21 cellular contexts compared by ENCODE assay signal in the genomic region with DNA sequence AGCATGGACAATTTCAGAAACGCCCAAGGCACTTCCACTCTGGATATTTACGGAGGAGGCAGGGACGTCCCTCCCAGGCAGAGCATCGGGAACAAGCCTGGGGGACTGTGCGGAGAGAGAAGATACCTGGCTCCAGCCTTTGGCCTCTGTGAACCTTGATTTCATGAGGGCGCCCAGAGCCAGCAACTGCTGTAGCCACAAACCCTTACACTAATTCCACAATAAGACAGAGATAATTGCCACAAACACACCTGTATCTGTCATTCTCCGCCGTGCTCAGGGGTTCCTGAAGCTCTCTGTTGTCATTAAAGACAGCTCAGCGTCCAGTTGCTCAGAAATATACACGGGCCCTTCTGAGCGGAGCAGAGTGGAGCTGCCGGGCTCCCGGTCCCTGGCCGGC.
"Had no signal": no experiment of that assay in that cellular context is flagged by ENCODE, and none has a peak within 500 bp of the region (broad histone marks: within the 10 kb centered on the region; RNA-seq: fewer than 3 reads in every experiment).

No MANE protein-coding gene starts in this region.

- H3K27ac Mint-ChIP-seq: dendritic cell treated with granulocyte-macrophage colony-stimulating factor and Interleukin-4, amounts not matched to agents 40 ng/mL and 50 ng/mL, for 4 days; immature natural killer cell; naive thymus-derived CD4-positive, alpha-beta T cell; nephron; neural progenitor cell; stimulated activated effector memory CD8-positive, alpha-beta T cell treated with anti-CD3 and anti-CD28 coated beads, Interleukin-12 subunit alpha, Interleukin-12 subunit beta, amount 100 ng/mL, for 72 hours had no signal

- H3K4me3 Mint-ChIP-seq: dendritic cell treated with granulocyte-macrophage colony-stimulating factor and Interleukin-4, amounts not matched to agents 40 ng/mL and 50 ng/mL, for 4 days; immature natural killer cell; naive thymus-derived CD4-positive, alpha-beta T cell; nephron; neural progenitor cell; stimulated activated effector memory CD8-positive, alpha-beta T cell treated with anti-CD3 and anti-CD28 coated beads, Interleukin-12 subunit alpha, Interleukin-12 subunit beta, amount 100 ng/mL, for 72 hours had no signal

- H3K36me3 Mint-ChIP-seq: naive thymus-derived CD4-positive, alpha-beta T cell; neural progenitor cell; stimulated activated effector memory CD8-positive, alpha-beta T cell treated with anti-CD3 and anti-CD28 coated beads, Interleukin-12 subunit alpha, Interleukin-12 subunit beta, amount 100 ng/mL, for 72 hours had no signal

- H3K4me3 ChIP-seq: neural progenitor cell, prostate gland, sigmoid colon, stomach, tibial artery, upper lobe of left lung, uterus had no signal

- H3K27ac ChIP-seq: neural progenitor cell, prostate gland, sigmoid colon, stomach, tibial artery, upper lobe of left lung, uterus had no signal

- H3K4me1 Mint-ChIP-seq: immature natural killer cell; naive thymus-derived CD4-positive, alpha-beta T cell; stimulated activated effector memory CD8-positive, alpha-beta T cell treated with anti-CD3 and anti-CD28 coated beads, Interleukin-12 subunit alpha, Interleukin-12 subunit beta, amount 100 ng/mL, for 72 hours had no signal

- DNase-seq: effector memory CD4-positive, alpha-beta T cell; erythroblast; hypothalamus; immature natural killer cell; mesenchymal stem cell; midbrain; naive thymus-derived CD4-positive, alpha-beta T cell; right cardiac atrium; sigmoid colon; stimulated activated CD4-positive, alpha-beta T cell treated with anti-CD3 and anti-CD28 coated beads, Interleukin-2, amount 100 ng/mL, for 24 hours; stimulated activated CD4-positive, alpha-beta T cell treated with anti-CD3 and anti-CD28 coated beads, Interleukin-4, amount 100 ng/mL, for 24 hours; stimulated activated naive CD4-positive, alpha-beta T cell treated with Interleukin-2 at 50 U/mL for 16 hours; stomach; upper lobe of left lung; uterus had no signal

- H3K36me3 ChIP-seq: neural progenitor cell, prostate gland, sigmoid colon, stomach, tibial artery, upper lobe of left lung, uterus had no signal

- H3K4me1 ChIP-seq: neural progenitor cell, prostate gland, sigmoid colon, stomach, tibial artery, upper lobe of left lung, uterus had no signal

- H3K27me3 ChIP-seq: neural progenitor cell, uterus had no signal

- H3K9me3 Mint-ChIP-seq: dendritic cell treated with granulocyte-macrophage colony-stimulating factor and Interleukin-4, amounts not matched to agents 40 ng/mL and 50 ng/mL, for 4 days; immature natural killer cell; neural progenitor cell; stimulated activated effector memory CD8-positive, alpha-beta T cell treated with anti-CD3 and anti-CD28 coated beads, Interleukin-12 subunit alpha, Interleukin-12 subunit beta, amount 100 ng/mL, for 72 hours had no signal

- H3K27me3 Mint-ChIP-seq: dendritic cell treated with granulocyte-macrophage colony-stimulating factor and Interleukin-4, amounts not matched to agents 40 ng/mL and 50 ng/mL, for 4 days had no signal

- ATAC-seq: naive thymus-derived CD4-positive, alpha-beta T cell; right cardiac atrium; stimulated activated effector memory CD8-positive, alpha-beta T cell treated with anti-CD3 and anti-CD28 coated beads, Interleukin-12 subunit alpha, Interleukin-12 subunit beta, amount 100 ng/mL, for 72 hours had no signal

- H3K9me3 ChIP-seq: prostate gland, sigmoid colon, upper lobe of left lung, uterus had no signal
